Comparison of ENCODE assay signal across 13 cellular contexts in the genomic region with DNA sequence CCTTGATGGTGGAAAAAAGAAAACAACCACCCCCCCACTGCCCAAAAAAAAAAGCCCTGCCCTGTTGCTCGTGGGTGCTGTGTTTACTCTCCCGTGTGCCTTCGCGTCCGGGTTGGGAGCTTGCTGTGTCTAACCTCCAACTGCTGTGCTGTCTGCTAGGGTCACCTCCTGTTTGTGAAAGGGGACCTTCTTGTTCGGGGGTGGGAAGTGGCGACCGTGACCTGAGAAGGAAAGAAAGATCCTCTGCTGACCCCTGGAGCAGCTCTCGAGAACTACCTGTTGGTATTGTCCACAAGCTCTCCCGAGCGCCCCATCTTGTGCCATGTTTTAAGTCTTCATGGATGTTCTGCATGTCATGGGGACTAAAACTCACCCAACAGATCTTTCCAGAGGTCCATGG. TPM values are rescaled to one million over a fixed set of nuclear protein-coding genes. Genes with fewer than 3 reads are reported as not detected.
DNase-seq lines count a peak whose midpoint lies in the region; TF ChIP-seq lines count a peak whose summit lies in the region.
"Had no signal": no experiment of that assay in that cellular context is flagged by ENCODE, and none has a peak within 500 bp of the region (broad histone marks: within the 10 kb centered on the region; RNA-seq: fewer than 3 reads in every experiment).

No MANE protein-coding gene starts in this region.

- H4K20me1 ChIP-seq in mammary epithelial cell (ENCODE audit: insufficient read depth, low read length) (no peaks in the 10 kb centered on the region), MM.1S (ENCODE audit: insufficient read depth, low read length) (no peaks in the 10 kb centered on the region)

- no peak for TF ChIP-seq CTCF in mammary epithelial cell (conservative IDR thresholded peaks at IDR 0.05 in 1 of 2, IDR thresholded peaks at IDR 0.05 in 1 of 2; ENCODE audit: extremely low read depth in 1 of 2, insufficient read depth in 1 of 2, low read depth in 1 of 2, low read length in 2 of 2)
- peak; percentile 37 for TF ChIP-seq CTCF in MM.1S (IDR thresholded peaks at IDR 0.05; ENCODE audit: low read length)
- no peak for TF ChIP-seq CTCF in endothelial cell (IDR thresholded peaks at IDR 0.05; ENCODE audit: unreplicated experiment)

- H3K27ac Mint-ChIP-seq in endothelial cell (ENCODE audit: unreplicated experiment): no peak overlapping the region
- H3K27ac Mint-ChIP-seq: activated CD4-positive, alpha-beta memory T cell treated with anti-CD3 and anti-CD28 coated beads, Interleukin-2, amount 10 ng/mL, durations not matched to agents 7 days and 5 days had no signal

- in situ Hi-C loops in T47D (cut with HindIII; ENCODE audit: low pct_unique_long_range_greater_than_20kb, low sequenced_read_pairs) (no loop called here), mammary epithelial cell (cut with MboI; ENCODE audit: low sequenced_read_pairs in 2 of 2) (no loop called here)

- H3K4me2 ChIP-seq in mammary epithelial cell (ENCODE audit: insufficient read depth, low read depth, low read length) (no peak overlapping the region), MM.1S (ENCODE audit: low read depth, low read length) (no peak overlapping the region)

- dilution Hi-C loops in mammary epithelial cell (cut with HindIII; ENCODE audit: low sequenced_read_pairs): no loop called here

- WGBS in mammary epithelial cell (ENCODE audit: low coverage, missing lambda C conversion rate): 97% methylated on average over 9 of the region's 11 CpGs

- H2AFZ ChIP-seq in mammary epithelial cell (ENCODE audit: low read depth, low read length) (no peak overlapping the region), MM.1S (ENCODE audit: low read length) (no peak overlapping the region)

- no TSS peak for BruUV-seq in mammary epithelial cell (replicated peaks; lab: Mats Ljungman, UMichigan)

- H3K27ac ChIP-seq in mammary epithelial cell (ENCODE audit: insufficient read depth, low read depth, low read length) (no peak overlapping the region), MM.1S (ENCODE audit: low read length) (no peak overlapping the region)
- H3K27ac ChIP-seq: BLaER1 treated with 17β-estradiol and CSF1 and Interleukin-3, amounts not matched to agents 10 nM and 100 nM; Peyer's patch; suprapubic skin had no signal

- peaks cover 10% of the 10 kb centered on the region for H3K4me1 Mint-ChIP-seq in endothelial cell (ENCODE audit: unreplicated experiment)

- H3K4me3 ChIP-seq in mammary epithelial cell (replicated peaks in 1 of 3; ENCODE audit: insufficient read depth in 1 of 3, low read depth in 2 of 3, low read length in 3 of 3) (no peak overlapping the region), MM.1S (ENCODE audit: low read length) (no peak overlapping the region)
- H3K4me3 ChIP-seq: BLaER1 treated with 17β-estradiol and CSF1 and Interleukin-3, amounts not matched to agents 10 nM and 100 nM; Peyer's patch; suprapubic skin had no signal

- H3K36me3 ChIP-seq in mammary epithelial cell (ENCODE audit: insufficient read depth, low read length) (no peaks in the 10 kb centered on the region), MM.1S (replicated peaks; ENCODE audit: insufficient read depth, low read length) (no peaks in the 10 kb centered on the region)
- H3K36me3 ChIP-seq: BLaER1 treated with 17β-estradiol and CSF1 and Interleukin-3, amounts not matched to agents 10 nM and 100 nM; Peyer's patch; suprapubic skin had no signal

- no peaks in the 10 kb centered on the region for H3K27me3 ChIP-seq in mammary epithelial cell (ENCODE audit: insufficient read depth, low read length)
- no peaks in the 10 kb centered on the region for H3K27me3 ChIP-seq in MM.1S (replicated peaks; ENCODE audit: insufficient read depth, low read length)
- H3K27me3 ChIP-seq: BLaER1 treated with 17β-estradiol and CSF1 and Interleukin-3, amounts not matched to agents 10 nM and 100 nM; Peyer's patch had no signal

- intact Hi-C loops in mammary epithelial cell (cut with micrococcal nuclease): no loop called here

- H3K9me3 ChIP-seq in mammary epithelial cell (replicated peaks; ENCODE audit: insufficient read depth, low read length) (no peaks in the 10 kb centered on the region), MM.1S (replicated peaks; ENCODE audit: insufficient read depth, low read length) (no peaks in the 10 kb centered on the region)
- H3K9me3 ChIP-seq: BLaER1 treated with 17β-estradiol and CSF1 and Interleukin-3, amounts not matched to agents 10 nM and 100 nM; Peyer's patch; suprapubic skin had no signal

- CTCF ChIA-PET in mammary epithelial cell (lab: Charles Lee; ENCODE audit: low non-redundant PET): no interaction called here

- H3K9me2 ChIP-seq in MM.1S (replicated peaks; ENCODE audit: insufficient read depth, low read length): no peaks in the 10 kb centered on the region

- DNase-seq in T47D (ENCODE audit: low read depth in 1 of 2, low spot score in 1 of 2) (peak; percentile 49 to 76), mammary epithelial cell (no peak), MM.1S (no peak), endothelial cell (ENCODE audit: low spot score) (peak; percentile 44), superior temporal gyrus (ENCODE audit: extremely low spot score) (peak; percentile 27), COLO668 (lab: John Stamatoyannopoulos, UW; ENCODE audit: unreplicated experiment) (no peak), DMS114 treated with DMSO at 0.1 percent for 48 hours (lab: John Stamatoyannopoulos, UW; ENCODE audit: unreplicated experiment) (no peak), NOMO-1 treated with dmso at 0.1 percent for 144 hours (lab: John Stamatoyannopoulos, UW; ENCODE audit: unreplicated experiment) (no peak)
- DNase-seq: activated CD4-positive, alpha-beta memory T cell treated with anti-CD3 and anti-CD28 coated beads, Interleukin-2, amount 10 ng/mL, durations not matched to agents 7 days and 5 days; GOT3; Peyer's patch had no signal

- H3K4me1 ChIP-seq in mammary epithelial cell (ENCODE audit: insufficient read depth, low read length) (peaks cover 18% of the 10 kb centered on the region), MM.1S (ENCODE audit: low read length) (peaks cover 7% of the 10 kb centered on the region; the same call in 1 of the 2 replicates)
- H3K4me1 ChIP-seq: Peyer's patch, suprapubic skin had no signal

- H3K9me3 Mint-ChIP-seq in endothelial cell (ENCODE audit: unreplicated experiment): no peaks in the 10 kb centered on the region
- H3K9me3 Mint-ChIP-seq: activated CD4-positive, alpha-beta memory T cell treated with anti-CD3 and anti-CD28 coated beads, Interleukin-2, amount 10 ng/mL, durations not matched to agents 7 days and 5 days had no signal

- H3K4me3 Mint-ChIP-seq in endothelial cell (ENCODE audit: unreplicated experiment): no peak overlapping the region
- H3K4me3 Mint-ChIP-seq: activated CD4-positive, alpha-beta memory T cell treated with anti-CD3 and anti-CD28 coated beads, Interleukin-2, amount 10 ng/mL, durations not matched to agents 7 days and 5 days had no signal

- no peak overlapping the region for H3K9ac ChIP-seq in mammary epithelial cell (ENCODE audit: insufficient read depth, low read length)
- no peak overlapping the region for H3K9ac ChIP-seq in MM.1S (ENCODE audit: low read length)
- H3K9ac ChIP-seq: BLaER1 treated with 17β-estradiol and CSF1 and Interleukin-3, amounts not matched to agents 10 nM and 100 nM had no signal

- H3K27me3 Mint-ChIP-seq in endothelial cell (ENCODE audit: unreplicated experiment): peaks cover 10% of the 10 kb centered on the region
- H3K27me3 Mint-ChIP-seq: activated CD4-positive, alpha-beta memory T cell treated with anti-CD3 and anti-CD28 coated beads, Interleukin-2, amount 10 ng/mL, durations not matched to agents 7 days and 5 days had no signal

- H3K79me2 ChIP-seq in mammary epithelial cell (ENCODE audit: insufficient read depth, low read length) (no peaks in the 10 kb centered on the region), MM.1S (ENCODE audit: low read length) (no peaks in the 10 kb centered on the region)

- no peaks in the 10 kb centered on the region for H3K36me3 Mint-ChIP-seq in endothelial cell (ENCODE audit: low read depth, unreplicated experiment)

- H3F3A ChIP-seq in MM.1S (ENCODE audit: insufficient read depth, low read length): no peaks in the 10 kb centered on the region

RNA-seq across cellular contexts. Expression of gene MAL, which starts 28.0 kb away (rescaled TPM):
- total RNA-seq in mammary epithelial cell: not detected
- polyA plus RNA-seq in mammary epithelial cell: not detected
- polyA minus RNA-seq in mammary epithelial cell: not detected
- total RNA-seq in endothelial cell (ENCODE audit: unreplicated experiment): not detected

Comparison
In these comparisons a context has a peak if more than half of its experiments do, and no peak if none do; other contexts are left out.
1. DNase-seq: peak in T47D (2 of 2), endothelial cell (single experiment) and superior temporal gyrus (single experiment); none in mammary epithelial cell (single experiment), MM.1S (single experiment), COLO668 (single experiment), DMS114 treated with DMSO at 0.1 percent for 48 hours (single experiment) and NOMO-1 treated with dmso at 0.1 percent for 144 hours (single experiment).